8 cellular contexts compared by ENCODE assay signal in genomic region chr17:76103274-76104139, GRCh38. TPM values are rescaled to one million over a fixed set of nuclear protein-coding genes. Genes with fewer than 3 reads are reported as not detected.
DNase-seq lines count a peak whose midpoint lies in the region; ATAC-seq and TF ChIP-seq lines count a peak whose summit lies in the region.

EXOC7 (minus strand) TSS chr17:76103787; CDS start chr17:76103692, 95 bp downstream.

- no peaks in the 10 kb centered on the region for H3F3A ChIP-seq in OCI-LY1 (ENCODE audit: insufficient read depth, low read length)

- peaks cover 24% of the 10 kb centered on the region for H3K36me3 ChIP-seq in CD4-positive, CD25-positive, alpha-beta regulatory T cell (ENCODE audit: control insufficient read depth, insufficient read depth, low read length)
- H3K36me3 ChIP-seq in OCI-LY1 (ENCODE audit: insufficient read depth, low read length) = peaks cover 26% of the 10 kb centered on the region; the same call in 1 of the 2 replicates
- H3K36me3 ChIP-seq in mucosa of descending colon (ENCODE audit: low read depth) = no peaks in the 10 kb centered on the region

- peaks cover 17% of the 10 kb centered on the region for H3K36me3 Mint-ChIP-seq in CD4-positive, CD25-positive, alpha-beta regulatory T cell

- no peak for TF ChIP-seq CTCF in OCI-LY1 (IDR thresholded peaks at IDR 0.05; ENCODE audit: low read length)
- TF ChIP-seq CTCF in mucosa of descending colon (IDR thresholded peaks at IDR 0.05) = no peak

- H3K4me1 ChIP-seq in CD4-positive, CD25-positive, alpha-beta regulatory T cell (ENCODE audit: control insufficient read depth, insufficient read depth, low read length, poor library complexity, severe bottlenecking) = peaks cover 24% of the 10 kb centered on the region
- H3K4me1 ChIP-seq in OCI-LY1 (ENCODE audit: insufficient read depth, low read length, severe bottlenecking) = peaks cover 12% of the 10 kb centered on the region
- H3K4me1 ChIP-seq in mucosa of descending colon (ENCODE audit: low read depth) = peaks cover 10% of the 10 kb centered on the region

- no peaks in the 10 kb centered on the region for H3K79me2 ChIP-seq in OCI-LY1 (ENCODE audit: insufficient read depth, low read length)

- H3K9ac ChIP-seq in OCI-LY1 (ENCODE audit: low read length) = peak within 1 kb of the TSS; percentile 80

- no peaks in the 10 kb centered on the region for H4K20me1 ChIP-seq in OCI-LY1 (ENCODE audit: insufficient read depth, low read length)

- peak within 1 kb of the TSS; percentile 95 for H3K4me2 ChIP-seq in OCI-LY1 (ENCODE audit: low read length)

- peak within 1 kb of the TSS; percentile 98 to 99 (median 99) for H3K27ac Mint-ChIP-seq in CD4-positive, CD25-positive, alpha-beta regulatory T cell

- H2AFZ ChIP-seq in OCI-LY1 (ENCODE audit: low read length) = no peak within 1 kb of the TSS

- ATAC-seq in CD4-positive, CD25-positive, alpha-beta regulatory T cell (ENCODE audit: low read depth in 2 of 2) = peak; percentile 86 to 88
- ATAC-seq in GM21360 (IDR thresholded peaks at IDR 0.05; ENCODE audit: unreplicated experiment) (peak; percentile 79), mucosa of descending colon (peak; percentile 96)

- peak within 1 kb of the TSS; percentile 85 for H3K4me3 ChIP-seq in CD4-positive, CD25-positive, alpha-beta regulatory T cell (ENCODE audit: low read depth, low read length)
- H3K4me3 ChIP-seq in OCI-LY1 (ENCODE audit: low read depth, low read length, poor library complexity, severe bottlenecking) (peak within 1 kb of the TSS; percentile 87), mucosa of descending colon (peak within 1 kb of the TSS; percentile 61)

- H3K4me3 Mint-ChIP-seq in CD4-positive, CD25-positive, alpha-beta regulatory T cell = peak within 1 kb of the TSS; percentile 93 to 98 (median 97)

- H3K27me3 Mint-ChIP-seq in CD4-positive, CD25-positive, alpha-beta regulatory T cell = no peaks in the 10 kb centered on the region

- peak within 1 kb of the TSS; percentile 82 for H3K27ac ChIP-seq in CD4-positive, CD25-positive, alpha-beta regulatory T cell (ENCODE audit: insufficient read depth, low read length, poor library complexity, severe bottlenecking)
- no peak within 1 kb of the TSS for H3K27ac ChIP-seq in OCI-LY1 (ENCODE audit: low read depth, low read length, poor library complexity, severe bottlenecking)

- H3K9me3 ChIP-seq in CD4-positive, CD25-positive, alpha-beta regulatory T cell (ENCODE audit: control insufficient read depth in 2 of 2, low read length in 2 of 2) = no peaks in the 10 kb centered on the region
- no peaks in the 10 kb centered on the region for H3K9me3 ChIP-seq in OCI-LY1 (ENCODE audit: low read length)
- no peaks in the 10 kb centered on the region for H3K9me3 ChIP-seq in mucosa of descending colon

- DNase-seq in CD4-positive, CD25-positive, alpha-beta regulatory T cell = peak; percentile 89 to 93 (median 92)
- DNase-seq in HuH-7 (ENCODE audit: low spot score) (peak; percentile 97), epidermal melanocyte (ENCODE audit: insufficient read length, low spot score) (peak; percentile 85), mucosa of descending colon (peak; percentile 94 to 97 (median 94))
- DNase-seq in activated CD8-positive, alpha-beta memory T cell treated with anti-CD3 and anti-CD28 coated beads, Interleukin-2, amount 50 U/mL, for 48 hours = peak; percentile 96
- DNase-seq in stimulated activated CD8-positive, alpha-beta memory T cell treated with anti-CD3 and anti-CD28 coated beads, Interleukin-4, amount 100 ng/mL, for 1 hour (ENCODE audit: low read depth in 2 of 2, low spot score in 1 of 2) = peak; percentile 81 to 85

- H3K9me3 Mint-ChIP-seq in CD4-positive, CD25-positive, alpha-beta regulatory T cell = no peaks in the 10 kb centered on the region

- H3K4me1 Mint-ChIP-seq in CD4-positive, CD25-positive, alpha-beta regulatory T cell = peaks cover 10 to 37% (median 19%) of the 10 kb centered on the region in 4 donors

- H3K9me2 ChIP-seq in OCI-LY1 (ENCODE audit: low read depth, low read length) = no peaks in the 10 kb centered on the region

- intact Hi-C loops in mucosa of descending colon (cut with DNase I, micrococcal nuclease) = no loop called here

- no peaks in the 10 kb centered on the region for H3K27me3 ChIP-seq in CD4-positive, CD25-positive, alpha-beta regulatory T cell (ENCODE audit: control insufficient read depth, insufficient read depth, low read length)
- no peaks in the 10 kb centered on the region for H3K27me3 ChIP-seq in OCI-LY1 (ENCODE audit: insufficient read depth, low read length)

RNA-seq across cellular contexts. Expression of gene EXOC7, which starts in this region (rescaled TPM):
- 105 TPM for total RNA-seq in CD4-positive, CD25-positive, alpha-beta regulatory T cell
- polyA plus RNA-seq in CD4-positive, CD25-positive, alpha-beta regulatory T cell = 10 to 100 TPM; 41.3 to 47.6 (median 45.0) TPM
- 100 to 1,000 TPM in 2 of 3 donors, 10 to 100 TPM in 1; 91.0 to 145 (median 142) TPM for total RNA-seq in mucosa of descending colon
